1 cellular context compared by ENCODE assay signal in the genomic region with DNA sequence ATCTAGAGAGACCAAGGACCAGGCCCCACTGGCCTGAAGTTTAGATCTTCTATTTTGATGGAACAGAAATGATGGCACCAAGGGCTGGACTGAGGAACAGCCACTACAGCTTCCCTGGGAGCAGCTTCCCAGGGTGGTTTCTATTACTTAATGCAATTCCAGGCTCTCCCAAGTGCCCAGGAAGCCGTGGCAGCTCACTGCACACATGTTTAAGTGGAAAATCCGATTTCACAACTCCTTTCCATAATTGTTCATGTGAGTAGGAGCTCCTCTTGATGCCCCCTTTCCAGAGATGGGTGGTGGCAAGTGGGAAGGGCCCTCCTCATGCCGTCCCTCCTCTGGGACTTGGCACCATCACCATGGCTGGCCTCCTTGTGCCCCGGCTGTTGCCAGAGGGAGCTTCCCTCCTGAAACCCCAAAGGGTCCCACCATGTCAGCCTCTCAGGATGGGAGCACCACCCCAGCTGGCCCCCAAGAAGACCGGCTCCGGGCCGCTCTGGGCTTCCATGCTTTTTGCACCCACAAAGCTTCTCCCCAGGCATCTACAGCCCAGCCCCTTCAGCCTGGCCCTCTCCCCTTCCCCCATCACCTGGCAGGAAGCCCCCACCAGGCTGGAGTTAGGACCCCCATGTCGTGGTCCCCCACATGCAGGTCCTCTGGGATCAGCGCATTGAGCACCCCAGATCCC.
TF ChIP-seq lines count a peak whose summit lies in the region.

No MANE protein-coding gene starts in this region.

TF ChIP-seq in H1, 55 proteins besides CTCF, POLR2A, EP300 and RAD21:
- TF ChIP-seq BCL11A (IDR thresholded peaks at IDR 0.05; ENCODE audit: low read depth in 2 of 2, low read length in 2 of 2) (no peak), PHF8 (conservative IDR thresholded peaks at IDR 0.05; ENCODE audit: low read depth, low read length) (no peak), RXRA (IDR thresholded peaks at IDR 0.05; ENCODE audit: insufficient read depth, low read depth, low read length) (no peak), TBP (IDR thresholded peaks at IDR 0.05; ENCODE audit: low read depth, low read length) (no peak)
